Comparison of ENCODE assay signal across 2 cellular contexts in the genomic region with DNA sequence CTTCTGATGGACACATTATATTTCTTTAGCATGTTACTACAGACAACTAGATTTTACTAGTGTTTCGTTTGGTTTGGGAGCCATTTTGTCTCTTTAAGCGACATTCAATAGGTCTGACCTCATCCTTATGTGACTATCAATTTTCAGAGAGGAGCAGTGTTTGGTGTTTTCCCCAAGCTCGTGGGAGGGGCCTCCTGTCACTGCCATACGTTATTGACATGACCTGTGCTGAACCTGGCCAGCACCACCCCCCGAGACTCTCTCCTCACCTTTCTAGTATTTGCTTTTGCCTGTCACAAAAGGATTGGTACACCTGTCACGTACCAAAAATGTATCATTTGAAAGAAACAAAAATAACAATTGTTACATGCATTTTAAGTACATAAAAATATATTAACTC.
TF ChIP-seq lines count a peak whose summit lies in the region.

No MANE protein-coding gene starts in this region.

TF ChIP-seq in IMR-90, 13 proteins besides CTCF, POLR2A, EP300 and RAD21 (continued from another document):
- TF ChIP-seq, protein P1, sequence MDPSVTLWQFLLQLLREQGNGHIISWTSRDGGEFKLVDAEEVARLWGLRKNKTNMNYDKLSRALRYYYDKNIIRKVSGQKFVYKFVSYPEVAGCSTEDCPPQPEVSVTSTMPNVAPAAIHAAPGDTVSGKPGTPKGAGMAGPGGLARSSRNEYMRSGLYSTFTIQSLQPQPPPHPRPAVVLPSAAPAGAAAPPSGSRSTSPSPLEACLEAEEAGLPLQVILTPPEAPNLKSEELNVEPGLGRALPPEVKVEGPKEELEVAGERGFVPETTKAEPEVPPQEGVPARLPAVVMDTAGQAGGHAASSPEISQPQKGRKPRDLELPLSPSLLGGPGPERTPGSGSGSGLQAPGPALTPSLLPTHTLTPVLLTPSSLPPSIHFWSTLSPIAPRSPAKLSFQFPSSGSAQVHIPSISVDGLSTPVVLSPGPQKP (IDR thresholded peaks at IDR 0.05; ENCODE audit: borderline replicate concordance, low read depth, low read length): no peak
- TF ChIP-seq MAFK (IDR thresholded peaks at IDR 0.05; ENCODE audit: low read depth, low read length) (no peak), RFX5 (IDR thresholded peaks at IDR 0.05; ENCODE audit: low read depth, low read length) (no peak), CHD1 (IDR thresholded peaks at IDR 0.05; ENCODE audit: low read depth, low read length) (no peak), FOS (IDR thresholded peaks at IDR 0.05; ENCODE audit: low read depth, low read length) (no peak), SMC3 (IDR thresholded peaks at IDR 0.05; ENCODE audit: low read depth, low read length) (no peak), RCOR1 (IDR thresholded peaks at IDR 0.05; ENCODE audit: insufficient replicate concordance, low read length) (no peak)
- TF ChIP-seq, protein P2, sequence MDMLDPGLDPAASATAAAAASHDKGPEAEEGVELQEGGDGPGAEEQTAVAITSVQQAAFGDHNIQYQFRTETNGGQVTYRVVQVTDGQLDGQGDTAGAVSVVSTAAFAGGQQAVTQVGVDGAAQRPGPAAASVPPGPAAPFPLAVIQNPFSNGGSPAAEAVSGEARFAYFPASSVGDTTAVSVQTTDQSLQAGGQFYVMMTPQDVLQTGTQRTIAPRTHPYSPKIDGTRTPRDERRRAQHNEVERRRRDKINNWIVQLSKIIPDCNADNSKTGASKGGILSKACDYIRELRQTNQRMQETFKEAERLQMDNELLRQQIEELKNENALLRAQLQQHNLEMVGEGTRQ (IDR thresholded peaks at IDR 0.05; ENCODE audit: low read depth, low read length): no peak

TF ChIP-seq in K562, 482 proteins besides CTCF, POLR2A, EP300 and RAD21 (continued from another document):
- TF ChIP-seq, protein P3, sequence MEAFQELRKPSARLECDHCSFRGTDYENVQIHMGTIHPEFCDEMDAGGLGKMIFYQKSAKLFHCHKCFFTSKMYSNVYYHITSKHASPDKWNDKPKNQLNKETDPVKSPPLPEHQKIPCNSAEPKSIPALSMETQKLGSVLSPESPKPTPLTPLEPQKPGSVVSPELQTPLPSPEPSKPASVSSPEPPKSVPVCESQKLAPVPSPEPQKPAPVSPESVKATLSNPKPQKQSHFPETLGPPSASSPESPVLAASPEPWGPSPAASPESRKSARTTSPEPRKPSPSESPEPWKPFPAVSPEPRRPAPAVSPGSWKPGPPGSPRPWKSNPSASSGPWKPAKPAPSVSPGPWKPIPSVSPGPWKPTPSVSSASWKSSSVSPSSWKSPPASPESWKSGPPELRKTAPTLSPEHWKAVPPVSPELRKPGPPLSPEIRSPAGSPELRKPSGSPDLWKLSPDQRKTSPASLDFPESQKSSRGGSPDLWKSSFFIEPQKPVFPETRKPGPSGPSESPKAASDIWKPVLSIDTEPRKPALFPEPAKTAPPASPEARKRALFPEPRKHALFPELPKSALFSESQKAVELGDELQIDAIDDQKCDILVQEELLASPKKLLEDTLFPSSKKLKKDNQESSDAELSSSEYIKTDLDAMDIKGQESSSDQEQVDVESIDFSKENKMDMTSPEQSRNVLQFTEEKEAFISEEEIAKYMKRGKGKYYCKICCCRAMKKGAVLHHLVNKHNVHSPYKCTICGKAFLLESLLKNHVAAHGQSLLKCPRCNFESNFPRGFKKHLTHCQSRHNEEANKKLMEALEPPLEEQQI (IDR thresholded peaks at IDR 0.05): no peak
- TF ChIP-seq, protein P4, sequence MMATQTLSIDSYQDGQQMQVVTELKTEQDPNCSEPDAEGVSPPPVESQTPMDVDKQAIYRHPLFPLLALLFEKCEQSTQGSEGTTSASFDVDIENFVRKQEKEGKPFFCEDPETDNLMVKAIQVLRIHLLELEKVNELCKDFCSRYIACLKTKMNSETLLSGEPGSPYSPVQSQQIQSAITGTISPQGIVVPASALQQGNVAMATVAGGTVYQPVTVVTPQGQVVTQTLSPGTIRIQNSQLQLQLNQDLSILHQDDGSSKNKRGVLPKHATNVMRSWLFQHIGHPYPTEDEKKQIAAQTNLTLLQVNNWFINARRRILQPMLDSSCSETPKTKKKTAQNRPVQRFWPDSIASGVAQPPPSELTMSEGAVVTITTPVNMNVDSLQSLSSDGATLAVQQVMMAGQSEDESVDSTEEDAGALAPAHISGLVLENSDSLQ (IDR thresholded peaks at IDR 0.05): peak; percentile 87
- TF ChIP-seq, protein P5, sequence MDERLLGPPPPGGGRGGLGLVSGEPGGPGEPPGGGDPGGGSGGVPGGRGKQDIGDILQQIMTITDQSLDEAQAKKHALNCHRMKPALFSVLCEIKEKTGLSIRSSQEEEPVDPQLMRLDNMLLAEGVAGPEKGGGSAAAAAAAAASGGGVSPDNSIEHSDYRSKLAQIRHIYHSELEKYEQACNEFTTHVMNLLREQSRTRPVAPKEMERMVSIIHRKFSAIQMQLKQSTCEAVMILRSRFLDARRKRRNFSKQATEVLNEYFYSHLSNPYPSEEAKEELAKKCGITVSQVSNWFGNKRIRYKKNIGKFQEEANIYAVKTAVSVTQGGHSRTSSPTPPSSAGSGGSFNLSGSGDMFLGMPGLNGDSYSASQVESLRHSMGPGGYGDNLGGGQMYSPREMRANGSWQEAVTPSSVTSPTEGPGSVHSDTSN (CRISPR knock-in tag; IDR thresholded peaks at IDR 0.05; ENCODE audit: low read depth): no peak
- TF ChIP-seq, protein P5 (tag; conservative IDR thresholded peaks at IDR 0.05; ENCODE audit: low read depth): peak; percentile 41; the same call in 1 of the 2 replicates
- TF ChIP-seq BRD4 (IDR thresholded peaks at IDR 0.05) (no peak), MEIS2 (IDR thresholded peaks at IDR 0.05; ENCODE audit: partially characterized antibody) (peak; percentile 73)
- TF ChIP-seq, protein P6, sequence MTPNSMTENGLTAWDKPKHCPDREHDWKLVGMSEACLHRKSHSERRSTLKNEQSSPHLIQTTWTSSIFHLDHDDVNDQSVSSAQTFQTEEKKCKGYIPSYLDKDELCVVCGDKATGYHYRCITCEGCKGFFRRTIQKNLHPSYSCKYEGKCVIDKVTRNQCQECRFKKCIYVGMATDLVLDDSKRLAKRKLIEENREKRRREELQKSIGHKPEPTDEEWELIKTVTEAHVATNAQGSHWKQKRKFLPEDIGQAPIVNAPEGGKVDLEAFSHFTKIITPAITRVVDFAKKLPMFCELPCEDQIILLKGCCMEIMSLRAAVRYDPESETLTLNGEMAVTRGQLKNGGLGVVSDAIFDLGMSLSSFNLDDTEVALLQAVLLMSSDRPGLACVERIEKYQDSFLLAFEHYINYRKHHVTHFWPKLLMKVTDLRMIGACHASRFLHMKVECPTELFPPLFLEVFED (CRISPR knock-in tag; conservative IDR thresholded peaks at IDR 0.05): no peak
- TF ChIP-seq, protein P7, sequence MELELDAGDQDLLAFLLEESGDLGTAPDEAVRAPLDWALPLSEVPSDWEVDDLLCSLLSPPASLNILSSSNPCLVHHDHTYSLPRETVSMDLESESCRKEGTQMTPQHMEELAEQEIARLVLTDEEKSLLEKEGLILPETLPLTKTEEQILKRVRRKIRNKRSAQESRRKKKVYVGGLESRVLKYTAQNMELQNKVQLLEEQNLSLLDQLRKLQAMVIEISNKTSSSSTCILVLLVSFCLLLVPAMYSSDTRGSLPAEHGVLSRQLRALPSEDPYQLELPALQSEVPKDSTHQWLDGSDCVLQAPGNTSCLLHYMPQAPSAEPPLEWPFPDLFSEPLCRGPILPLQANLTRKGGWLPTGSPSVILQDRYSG (tag; conservative IDR thresholded peaks at IDR 0.05; ENCODE audit: low read depth): no peak
- TF ChIP-seq, protein P8, sequence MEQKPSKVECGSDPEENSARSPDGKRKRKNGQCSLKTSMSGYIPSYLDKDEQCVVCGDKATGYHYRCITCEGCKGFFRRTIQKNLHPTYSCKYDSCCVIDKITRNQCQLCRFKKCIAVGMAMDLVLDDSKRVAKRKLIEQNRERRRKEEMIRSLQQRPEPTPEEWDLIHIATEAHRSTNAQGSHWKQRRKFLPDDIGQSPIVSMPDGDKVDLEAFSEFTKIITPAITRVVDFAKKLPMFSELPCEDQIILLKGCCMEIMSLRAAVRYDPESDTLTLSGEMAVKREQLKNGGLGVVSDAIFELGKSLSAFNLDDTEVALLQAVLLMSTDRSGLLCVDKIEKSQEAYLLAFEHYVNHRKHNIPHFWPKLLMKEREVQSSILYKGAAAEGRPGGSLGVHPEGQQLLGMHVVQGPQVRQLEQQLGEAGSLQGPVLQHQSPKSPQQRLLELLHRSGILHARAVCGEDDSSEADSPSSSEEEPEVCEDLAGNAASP (IDR thresholded peaks at IDR 0.05): no peak
